Comparison of ENCODE assay signal across 8 cellular contexts in genomic region chr6:114007451-114007953, GRCh38. TPM values are rescaled to one million over a fixed set of nuclear protein-coding genes. Genes with fewer than 3 reads are reported as not detected.
DNase-seq lines count a peak whose midpoint lies in the region; ATAC-seq and TF ChIP-seq lines count a peak whose summit lies in the region.

No MANE protein-coding gene starts in this region.

- peak; percentile 7 for DNase-seq in activated naive CD4-positive, alpha-beta T cell treated with Interleukin-2 at 50 U/mL for 16 hours
- DNase-seq in activated naive CD4-positive, alpha-beta T cell (lab: John Stamatoyannopoulos, UW): no peak
- DNase-seq in activated CD8-positive, alpha-beta T cell treated with anti-CD3 and anti-CD28 coated beads for 36 hours: peak; percentile 24
- DNase-seq in right lobe of liver (no peak), mucosa of descending colon (no peak)

- H3K36me3 ChIP-seq in right lobe of liver: no peaks in the 10 kb centered on the region
- H3K36me3 ChIP-seq in mucosa of descending colon (ENCODE audit: low read depth): no peaks in the 10 kb centered on the region

- H3K27me3 ChIP-seq in right lobe of liver: no peaks in the 10 kb centered on the region

- H3K4me1 ChIP-seq in right lobe of liver: no peaks in the 10 kb centered on the region
- H3K4me1 ChIP-seq in mucosa of descending colon (ENCODE audit: low read depth): no peaks in the 10 kb centered on the region

- H3K4me1 Mint-ChIP-seq in activated CD8-positive, alpha-beta T cell treated with anti-CD3 and anti-CD28 coated beads for 36 hours (ENCODE audit: low read depth): peaks cover 8% of the 10 kb centered on the region
- no peaks in the 10 kb centered on the region for H3K4me1 Mint-ChIP-seq in stimulated activated memory B cell treated with anti-CD40 and anti-IgM and Interleukin-4, amounts not matched to agents 10 μg/mL and 1 μg/mL and 100 μg/mL, for 72 hours

- ATAC-seq in HG03520 (IDR thresholded peaks at IDR 0.05; ENCODE audit: unreplicated experiment): peak; percentile 78
- peak; percentile 39 for ATAC-seq in activated CD8-positive, alpha-beta T cell treated with anti-CD3 and anti-CD28 coated beads for 36 hours
- peak; percentile 71 for ATAC-seq in stimulated activated memory B cell treated with anti-CD40 and anti-IgM and Interleukin-4, amounts not matched to agents 10 μg/mL and 1 μg/mL and 100 μg/mL, for 72 hours
- ATAC-seq in GM21723 (IDR thresholded peaks at IDR 0.05; ENCODE audit: unreplicated experiment): no peak
- no peak for ATAC-seq in right lobe of liver
- ATAC-seq in mucosa of descending colon: no peak

- H3K4me3 ChIP-seq in right lobe of liver (no peak overlapping the region), mucosa of descending colon (no peak overlapping the region)

- TF ChIP-seq POLR2A in right lobe of liver (IDR thresholded peaks at IDR 0.05): no peak

- no peaks in the 10 kb centered on the region for H3K9me3 Mint-ChIP-seq in activated CD8-positive, alpha-beta T cell treated with anti-CD3 and anti-CD28 coated beads for 36 hours
- H3K9me3 Mint-ChIP-seq in stimulated activated memory B cell treated with anti-CD40 and anti-IgM and Interleukin-4, amounts not matched to agents 10 μg/mL and 1 μg/mL and 100 μg/mL, for 72 hours: no peaks in the 10 kb centered on the region

- peaks cover 9% of the 10 kb centered on the region for H3K27me3 Mint-ChIP-seq in activated CD8-positive, alpha-beta T cell treated with anti-CD3 and anti-CD28 coated beads for 36 hours
- peaks cover 31% of the 10 kb centered on the region for H3K27me3 Mint-ChIP-seq in stimulated activated memory B cell treated with anti-CD40 and anti-IgM and Interleukin-4, amounts not matched to agents 10 μg/mL and 1 μg/mL and 100 μg/mL, for 72 hours

- POLR2A ChIA-PET in activated CD8-positive, alpha-beta T cell treated with anti-CD3 and anti-CD28 coated beads for 36 hours (lab: Charles Lee): no interaction called here

- intact Hi-C loops in activated CD8-positive, alpha-beta T cell treated with anti-CD3 and anti-CD28 coated beads for 36 hours (cut with micrococcal nuclease): no loop called here
- intact Hi-C loops in right lobe of liver (cut with DNase I): no loop called here
- intact Hi-C loops in mucosa of descending colon (cut with DNase I, micrococcal nuclease): no loop called here

- WGBS in right lobe of liver (ENCODE audit: insufficient coverage, low coverage, low lambda C conversion rate, missing lambda C conversion rate): 82% methylated on average over 2 of the region's 2 CpGs

- H3K27ac Mint-ChIP-seq in activated CD8-positive, alpha-beta T cell treated with anti-CD3 and anti-CD28 coated beads for 36 hours: no peak overlapping the region
- H3K27ac Mint-ChIP-seq in stimulated activated memory B cell treated with anti-CD40 and anti-IgM and Interleukin-4, amounts not matched to agents 10 μg/mL and 1 μg/mL and 100 μg/mL, for 72 hours: no peak overlapping the region

- no peaks in the 10 kb centered on the region for H3K36me3 Mint-ChIP-seq in activated CD8-positive, alpha-beta T cell treated with anti-CD3 and anti-CD28 coated beads for 36 hours (ENCODE audit: low read depth)
- no peaks in the 10 kb centered on the region for H3K36me3 Mint-ChIP-seq in stimulated activated memory B cell treated with anti-CD40 and anti-IgM and Interleukin-4, amounts not matched to agents 10 μg/mL and 1 μg/mL and 100 μg/mL, for 72 hours

- H3K4me3 Mint-ChIP-seq in activated CD8-positive, alpha-beta T cell treated with anti-CD3 and anti-CD28 coated beads for 36 hours: no peak overlapping the region
- H3K4me3 Mint-ChIP-seq in stimulated activated memory B cell treated with anti-CD40 and anti-IgM and Interleukin-4, amounts not matched to agents 10 μg/mL and 1 μg/mL and 100 μg/mL, for 72 hours: no peak overlapping the region

- TF ChIP-seq CTCF in activated CD8-positive, alpha-beta T cell treated with anti-CD3 and anti-CD28 coated beads for 36 hours (IDR thresholded peaks at IDR 0.05): no peak
- no peak for TF ChIP-seq CTCF in right lobe of liver (IDR thresholded peaks at IDR 0.05)
- TF ChIP-seq CTCF in mucosa of descending colon (IDR thresholded peaks at IDR 0.05): no peak

- CTCF ChIA-PET in activated CD8-positive, alpha-beta T cell treated with anti-CD3 and anti-CD28 coated beads for 36 hours (lab: Charles Lee): no interaction called here

- H3K9me3 ChIP-seq in right lobe of liver (no peaks in the 10 kb centered on the region), mucosa of descending colon (no peaks in the 10 kb centered on the region)

- no peak overlapping the region for H3K27ac ChIP-seq in right lobe of liver

RNA-seq across cellular contexts. Expression of gene HDAC2, which starts 36.6 kb away (rescaled TPM):
- 10 to 100 TPM; 90.5 to 91.7 TPM for total RNA-seq in activated CD8-positive, alpha-beta T cell treated with anti-CD3 and anti-CD28 coated beads for 36 hours
- 10 to 100 TPM; 15.6 to 22.2 (median 21.3) TPM for total RNA-seq in right lobe of liver
- total RNA-seq in mucosa of descending colon: 10 to 100 TPM; 49.3 to 76.2 (median 61.9) TPM

Comparison
In these comparisons a context has a peak if more than half of its experiments do, and no peak if none do; other contexts are left out.
1. DNase-seq: peak in activated naive CD4-positive, alpha-beta T cell treated with Interleukin-2 at 50 U/mL for 16 hours (single experiment) and activated CD8-positive, alpha-beta T cell treated with anti-CD3 and anti-CD28 coated beads for 36 hours (single experiment); none in activated naive CD4-positive, alpha-beta T cell (0 of 4), right lobe of liver (0 of 3) and mucosa of descending colon (0 of 3).
2. ATAC-seq: peak in HG03520 (single experiment), activated CD8-positive, alpha-beta T cell treated with anti-CD3 and anti-CD28 coated beads for 36 hours (single experiment) and stimulated activated memory B cell treated with anti-CD40 and anti-IgM and Interleukin-4, amounts not matched to agents 10 μg/mL and 1 μg/mL and 100 μg/mL, for 72 hours (single experiment); none in GM21723 (single experiment), right lobe of liver (0 of 4) and mucosa of descending colon (single experiment).